ENCODE assay signal across 17 cellular contexts in genomic region chr4:94870151-94870550, GRCh38.
"Had no signal": no experiment of that assay in that cellular context is flagged by ENCODE, and none has a peak within 500 bp of the region (broad histone marks: within the 10 kb centered on the region; RNA-seq: fewer than 3 reads in every experiment).

No MANE protein-coding gene starts in this region.

- H3K4me3 ChIP-seq: breast epithelium, lung, neural progenitor cell, ovary, sigmoid colon, spleen, stomach had no signal

- H3K9ac ChIP-seq: neural progenitor cell had no signal

- FAIRE-seq: islet of Langerhans had no signal

- H2AFZ ChIP-seq: neural progenitor cell had no signal

- H3K4me2 ChIP-seq: neural progenitor cell had no signal

- H3K27ac ChIP-seq: breast epithelium, neural progenitor cell, ovary, sigmoid colon, spleen, stomach had no signal

- H3K36me3 Mint-ChIP-seq: neural progenitor cell had no signal

- H3K27me3 Mint-ChIP-seq: dendritic cell treated with granulocyte-macrophage colony-stimulating factor and Interleukin-4, amounts not matched to agents 40 ng/mL and 50 ng/mL, for 4 days had no signal

- DNase-seq: activated CD4-positive, alpha-beta T cell treated with anti-CD3 and anti-CD28 coated beads, Interleukin-2, amount 50 U/mL, for 1 hour; activated naive CD4-positive, alpha-beta T cell; anterior cingulate cortex; cerebellar nuclear complex; effector memory CD4-positive, alpha-beta T cell; ovary; sigmoid colon; spleen; stomach; T1000 had no signal

- H3K27ac Mint-ChIP-seq: activated T-helper 1 cell treated with anti-CD3 and anti-CD28 coated beads, Interleukin-12 subunit alpha, Interleukin-12 subunit beta, Interleukin-2, Interleukin-4 antibody, amounts not matched to agents 30 ng/mL and 10 ng/mL and 1 ng/mL, durations not matched to agents 14 hours and 24 hours and 36 hours; dendritic cell treated with granulocyte-macrophage colony-stimulating factor and Interleukin-4, amounts not matched to agents 40 ng/mL and 50 ng/mL, for 4 days; neural progenitor cell had no signal

- H3K36me3 ChIP-seq: breast epithelium, neural progenitor cell, ovary, sigmoid colon, spleen, stomach had no signal

- H3K9me3 ChIP-seq: breast epithelium, ovary, sigmoid colon, spleen, stomach had no signal

- ATAC-seq: activated CD4-positive, CD25-positive, alpha-beta regulatory T cell treated with anti-CD3 and anti-CD28 coated beads, Interleukin-2, amount 50 U/mL, for 24 hours had no signal

- H3K27me3 ChIP-seq: breast epithelium, neural progenitor cell, ovary, sigmoid colon, spleen, stomach had no signal

- H3K4me3 Mint-ChIP-seq: activated T-helper 1 cell treated with anti-CD3 and anti-CD28 coated beads, Interleukin-12 subunit alpha, Interleukin-12 subunit beta, Interleukin-2, Interleukin-4 antibody, amounts not matched to agents 30 ng/mL and 10 ng/mL and 1 ng/mL, durations not matched to agents 14 hours and 24 hours and 36 hours; dendritic cell treated with granulocyte-macrophage colony-stimulating factor and Interleukin-4, amounts not matched to agents 40 ng/mL and 50 ng/mL, for 4 days; neural progenitor cell had no signal

- H3K4me1 ChIP-seq: breast epithelium, neural progenitor cell, spleen had no signal

- H3K9me3 Mint-ChIP-seq: activated T-helper 1 cell treated with anti-CD3 and anti-CD28 coated beads, Interleukin-12 subunit alpha, Interleukin-12 subunit beta, Interleukin-2, Interleukin-4 antibody, amounts not matched to agents 30 ng/mL and 10 ng/mL and 1 ng/mL, durations not matched to agents 14 hours and 24 hours and 36 hours; dendritic cell treated with granulocyte-macrophage colony-stimulating factor and Interleukin-4, amounts not matched to agents 40 ng/mL and 50 ng/mL, for 4 days; neural progenitor cell had no signal
